Comparison of ENCODE assay signal across 14 cellular contexts in genomic region chr11:63435831-63436230, GRCh38. TPM values are rescaled to one million over a fixed set of nuclear protein-coding genes. Genes with fewer than 3 reads are reported as not detected.
DNase-seq lines count a peak whose midpoint lies in the region; ATAC-seq, FAIRE-seq and TF ChIP-seq lines count a peak whose summit lies in the region.
"Not testable (repeated sequence)": the region's sequence is repeated elsewhere in the genome, so short reads cannot be mapped to it uniquely, and the experiment has no call there.
"Had no signal": no experiment of that assay in that cellular context is flagged by ENCODE, and none has a peak within 500 bp of the region (broad histone marks: within the 10 kb centered on the region; RNA-seq: fewer than 3 reads in every experiment).

No MANE protein-coding gene starts in this region.

- not testable (repeated sequence) for H3K27ac ChIP-seq in A549; endodermal cell (ENCODE audit: low read depth, low read length); neuronal stem cell (replicated peaks; ENCODE audit: low read length)

- not testable (repeated sequence) for H3K9me3 ChIP-seq in A549; neuronal stem cell (replicated peaks in 1 of 2; ENCODE audit: control insufficient read depth in 2 of 2, insufficient read depth in 1 of 2, low read depth in 1 of 2, low read length in 2 of 2)
- peaks cover 15% of the 10 kb centered on the region for H3K9me3 ChIP-seq in endodermal cell (ENCODE audit: control insufficient read depth, low read length)

- not testable (repeated sequence) for H3K14ac ChIP-seq in neuronal stem cell (ENCODE audit: low read length)

- H3K4me2 ChIP-seq in A549 (peak overlapping the region; percentile 58), neuronal stem cell (ENCODE audit: insufficient read depth, low read length, poor library complexity, severe bottlenecking) (peak overlapping the region; percentile 18)

- H3K4me3 Mint-ChIP-seq in WTC11, result peak overlapping the region; percentile 33; the same call in 1 of the 2 replicates
- H3K4me3 Mint-ChIP-seq in endodermal cell, result not testable (repeated sequence)

- CTCF ChIA-PET in A549 (lab: Yijun Ruan, JAX); WTC11 (lab: Charles Lee): not testable (repeated sequence)

- H3K9ac ChIP-seq in endodermal cell (ENCODE audit: extremely low read depth, low read length, poor library complexity, severe bottlenecking); neuronal stem cell (ENCODE audit: low read depth, low read length, poor library complexity): not testable (repeated sequence)

- not testable (repeated sequence) for DNase-seq in A549 (ENCODE audit: low read depth in 1 of 2, low spot score in 1 of 2); neuronal stem cell (ENCODE audit: low spot score)
- DNase-seq in ELF-1 (ENCODE audit: low read depth, low spot score) (peak; percentile 14), NCI-H2227 (lab: John Stamatoyannopoulos, UW; ENCODE audit: unreplicated experiment) (peak; percentile 11), WTC11 (ENCODE audit: low spot score) (peak; percentile 35), endodermal cell (peak; percentile 45)

- not testable (repeated sequence) for FAIRE-seq in A549 (lab: Jason Lieb, UNC)

- not testable (repeated sequence) for H3K4me3 ChIP-seq in A549; endodermal cell (ENCODE audit: low read length); neuronal stem cell (ENCODE audit: low read length in 2 of 2)

- not testable (repeated sequence) for H3K27me3 ChIP-seq in endodermal cell (ENCODE audit: control insufficient read depth, insufficient read depth, low read length, poor library complexity, severe bottlenecking); neuronal stem cell (ENCODE audit: control insufficient read depth in 3 of 3, insufficient read depth in 3 of 3, low read depth in 1 of 3, low read length in 3 of 3)

- not testable (repeated sequence) for H2BK5ac ChIP-seq in neuronal stem cell (ENCODE audit: low read length)

- not testable (repeated sequence) for ATAC-seq in A549, WTC11

- H3K9me3 Mint-ChIP-seq in WTC11 (peaks cover 47% of the 10 kb centered on the region), endodermal cell (peaks cover 54% of the 10 kb centered on the region)

- not testable (repeated sequence) for H3K4ac ChIP-seq in neuronal stem cell (ENCODE audit: low read length)

- POLR2A ChIA-PET in A549 (lab: Yijun Ruan, JAX); WTC11 (lab: Charles Lee): not testable (repeated sequence)

- not testable (repeated sequence) for TF ChIP-seq EP300 in A549 (IDR thresholded peaks at IDR 0.05)

- not testable (repeated sequence) for H2AK5ac ChIP-seq in neuronal stem cell (ENCODE audit: low read depth, low read length)

- not testable (repeated sequence) for H4K8ac ChIP-seq in neuronal stem cell (ENCODE audit: low read depth, low read length)

- WGBS in A549 (ENCODE audit: missing lambda C conversion rate), result 33% methylated on average over 1 of the region's 4 CpGs
- 51% methylated on average over 4 of the region's 4 CpGs; no CpG with 5 or more reads in 1 of the 2 experiments for WGBS in endodermal cell (ENCODE audit: insufficient coverage in 1 of 2, insufficient read length in 1 of 2), 2 experiments
- WGBS in neuronal stem cell (ENCODE audit: extremely low coverage in 2 of 2, insufficient read length in 2 of 2, insufficient replicate concordance in 1 of 2), 2 donors, result no CpG with 5 or more reads among the region's 4 CpGs

- not testable (repeated sequence) for H3K23ac ChIP-seq in neuronal stem cell (ENCODE audit: low read depth, low read length, poor library complexity)

- not testable (repeated sequence) for TF ChIP-seq CTCF in A549 (IDR thresholded peaks at IDR 0.05); WTC11 (IDR thresholded peaks at IDR 0.05); endodermal cell (conservative IDR thresholded peaks at IDR 0.05)

- H3K79me1 ChIP-seq in neuronal stem cell (ENCODE audit: low read depth, low read length), result not testable (repeated sequence)

- H3K27me3 Mint-ChIP-seq in WTC11 (ENCODE audit: low read depth), result peaks cover 24% of the 10 kb centered on the region
- H3K27me3 Mint-ChIP-seq in endodermal cell (ENCODE audit: insufficient read depth), result not testable (repeated sequence)

- not testable (repeated sequence) for H3K27ac Mint-ChIP-seq in WTC11, endodermal cell

- TF ChIP-seq POLR2A in A549 (IDR thresholded peaks at IDR 0.05; ENCODE audit: low read length), result not testable (repeated sequence)

- peaks cover 20% of the 10 kb centered on the region for H3K4me1 Mint-ChIP-seq in WTC11
- not testable (repeated sequence) for H3K4me1 Mint-ChIP-seq in endodermal cell

- not testable (repeated sequence) for H2BK12ac ChIP-seq in neuronal stem cell (ENCODE audit: low read length)

- not testable (repeated sequence) for H2BK120ac ChIP-seq in neuronal stem cell (ENCODE audit: low read depth, low read length)

- not testable (repeated sequence) for H4K91ac ChIP-seq in neuronal stem cell (ENCODE audit: low read depth, low read length, poor library complexity)

- H3K4me1 ChIP-seq in A549; endodermal cell (ENCODE audit: control insufficient read depth, insufficient read depth, low read length); neuronal stem cell (ENCODE audit: control insufficient read depth in 2 of 2, insufficient read depth in 1 of 2, low read depth in 1 of 2, low read length in 2 of 2): not testable (repeated sequence)

- TF ChIP-seq RAD21 in A549 (conservative IDR thresholded peaks at IDR 0.05 in 1 of 2, IDR thresholded peaks at IDR 0.05 in 1 of 2), result not testable (repeated sequence)

- H2AFZ ChIP-seq in neuronal stem cell (ENCODE audit: low read length), result not testable (repeated sequence)

- not testable (repeated sequence) for H2BK15ac ChIP-seq in neuronal stem cell (ENCODE audit: low read length)

- H3K36me3 Mint-ChIP-seq in WTC11, result peaks cover 50% of the 10 kb centered on the region
- not testable (repeated sequence) for H3K36me3 Mint-ChIP-seq in endodermal cell (ENCODE audit: low read depth)

- not testable (repeated sequence) for H3K36me3 ChIP-seq in endodermal cell (ENCODE audit: control insufficient read depth, insufficient read depth, low read length); neuronal stem cell (replicated peaks in 1 of 2; ENCODE audit: control insufficient read depth in 2 of 2, insufficient read depth in 2 of 2, low read length in 2 of 2)

- not testable (repeated sequence) for H3K18ac ChIP-seq in neuronal stem cell (ENCODE audit: low read length)

TF ChIP-seq in WTC11, 78 proteins besides CTCF, POLR2A, EP300 and RAD21:
- TF ChIP-seq ZNF317 (CRISPR knock-in tag; IDR thresholded peaks at IDR 0.05; ENCODE audit: borderline replicate concordance, low read depth), result 0 out of 2 replicates have a peak, but pooled peaks have one; percentile 9

RNA-seq across cellular contexts. Expression of gene PLAAT5, which starts 55.1 kb away (rescaled TPM):
- polyA plus RNA-seq in A549 (2011; rRNA removed) (0.12 and 0.25 TPM in 2 replicates), A549 (2017; fragmentation: RNase III; extraction: RNeasy Plus Mini Kit Qiagen cat#74134 plus additional on column Dnase treatment) (0.04 to 0.08 TPM in 2 of 3 replicates, not detected in the other)
- 0.04 TPM in 1 of 2 replicates, not detected in the other for polyA plus RNA-seq in A549 (2012; cell fraction: cytosol; rRNA removed)
- not detected in 2 replicates for polyA plus RNA-seq in A549 (2012; cell fraction: nucleus; rRNA removed)
- 0.15 TPM in 1 of 2 replicates, not detected in the other for polyA minus RNA-seq in A549 (2011; rRNA and poly(A)+ RNA removed)
- total RNA-seq in WTC11 (2021) (14.7 to 23.0 TPM (median 16.0 TPM) in 3 replicates), endodermal cell (10 to 100 TPM; 14.0 to 18.1 TPM)
- polyA plus RNA-seq in endodermal cell (2013, experiment 1 of 2), result 0.71 TPM
- 0.33 TPM for polyA plus RNA-seq in endodermal cell (2013, experiment 2 of 2)
- polyA plus RNA-seq in neuronal stem cell (2013, experiment 1 of 2), result 0.89 TPM
- 0.72 TPM for polyA plus RNA-seq in neuronal stem cell (2013, experiment 2 of 2)
- total RNA-seq: A172; A673; CD4-positive, alpha-beta memory T cell; G401; GM12878 had no signal
- polyA plus RNA-seq: AG04450; CD4-positive, alpha-beta memory T cell; CD4-positive, CD25-positive, alpha-beta regulatory T cell; CD8-positive, alpha-beta memory T cell; GM12878 had no signal
